ENCODE assay signal across 1 cellular context in genomic region chr12:32211066-32211768, GRCh38.
TF ChIP-seq lines count a peak whose summit lies in the region.

No MANE protein-coding gene starts in this region.

TF ChIP-seq in GM23338, 12 proteins besides CTCF, POLR2A, EP300 and RAD21 (continued from another document):
- TF ChIP-seq, protein P1, sequence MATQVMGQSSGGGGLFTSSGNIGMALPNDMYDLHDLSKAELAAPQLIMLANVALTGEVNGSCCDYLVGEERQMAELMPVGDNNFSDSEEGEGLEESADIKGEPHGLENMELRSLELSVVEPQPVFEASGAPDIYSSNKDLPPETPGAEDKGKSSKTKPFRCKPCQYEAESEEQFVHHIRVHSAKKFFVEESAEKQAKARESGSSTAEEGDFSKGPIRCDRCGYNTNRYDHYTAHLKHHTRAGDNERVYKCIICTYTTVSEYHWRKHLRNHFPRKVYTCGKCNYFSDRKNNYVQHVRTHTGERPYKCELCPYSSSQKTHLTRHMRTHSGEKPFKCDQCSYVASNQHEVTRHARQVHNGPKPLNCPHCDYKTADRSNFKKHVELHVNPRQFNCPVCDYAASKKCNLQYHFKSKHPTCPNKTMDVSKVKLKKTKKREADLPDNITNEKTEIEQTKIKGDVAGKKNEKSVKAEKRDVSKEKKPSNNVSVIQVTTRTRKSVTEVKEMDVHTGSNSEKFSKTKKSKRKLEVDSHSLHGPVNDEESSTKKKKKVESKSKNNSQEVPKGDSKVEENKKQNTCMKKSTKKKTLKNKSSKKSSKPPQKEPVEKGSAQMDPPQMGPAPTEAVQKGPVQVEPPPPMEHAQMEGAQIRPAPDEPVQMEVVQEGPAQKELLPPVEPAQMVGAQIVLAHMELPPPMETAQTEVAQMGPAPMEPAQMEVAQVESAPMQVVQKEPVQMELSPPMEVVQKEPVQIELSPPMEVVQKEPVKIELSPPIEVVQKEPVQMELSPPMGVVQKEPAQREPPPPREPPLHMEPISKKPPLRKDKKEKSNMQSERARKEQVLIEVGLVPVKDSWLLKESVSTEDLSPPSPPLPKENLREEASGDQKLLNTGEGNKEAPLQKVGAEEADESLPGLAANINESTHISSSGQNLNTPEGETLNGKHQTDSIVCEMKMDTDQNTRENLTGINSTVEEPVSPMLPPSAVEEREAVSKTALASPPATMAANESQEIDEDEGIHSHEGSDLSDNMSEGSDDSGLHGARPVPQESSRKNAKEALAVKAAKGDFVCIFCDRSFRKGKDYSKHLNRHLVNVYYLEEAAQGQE (IDR thresholded peaks at IDR 0.05; ENCODE audit: unreplicated experiment), result no peak
- TF ChIP-seq, protein P2, sequence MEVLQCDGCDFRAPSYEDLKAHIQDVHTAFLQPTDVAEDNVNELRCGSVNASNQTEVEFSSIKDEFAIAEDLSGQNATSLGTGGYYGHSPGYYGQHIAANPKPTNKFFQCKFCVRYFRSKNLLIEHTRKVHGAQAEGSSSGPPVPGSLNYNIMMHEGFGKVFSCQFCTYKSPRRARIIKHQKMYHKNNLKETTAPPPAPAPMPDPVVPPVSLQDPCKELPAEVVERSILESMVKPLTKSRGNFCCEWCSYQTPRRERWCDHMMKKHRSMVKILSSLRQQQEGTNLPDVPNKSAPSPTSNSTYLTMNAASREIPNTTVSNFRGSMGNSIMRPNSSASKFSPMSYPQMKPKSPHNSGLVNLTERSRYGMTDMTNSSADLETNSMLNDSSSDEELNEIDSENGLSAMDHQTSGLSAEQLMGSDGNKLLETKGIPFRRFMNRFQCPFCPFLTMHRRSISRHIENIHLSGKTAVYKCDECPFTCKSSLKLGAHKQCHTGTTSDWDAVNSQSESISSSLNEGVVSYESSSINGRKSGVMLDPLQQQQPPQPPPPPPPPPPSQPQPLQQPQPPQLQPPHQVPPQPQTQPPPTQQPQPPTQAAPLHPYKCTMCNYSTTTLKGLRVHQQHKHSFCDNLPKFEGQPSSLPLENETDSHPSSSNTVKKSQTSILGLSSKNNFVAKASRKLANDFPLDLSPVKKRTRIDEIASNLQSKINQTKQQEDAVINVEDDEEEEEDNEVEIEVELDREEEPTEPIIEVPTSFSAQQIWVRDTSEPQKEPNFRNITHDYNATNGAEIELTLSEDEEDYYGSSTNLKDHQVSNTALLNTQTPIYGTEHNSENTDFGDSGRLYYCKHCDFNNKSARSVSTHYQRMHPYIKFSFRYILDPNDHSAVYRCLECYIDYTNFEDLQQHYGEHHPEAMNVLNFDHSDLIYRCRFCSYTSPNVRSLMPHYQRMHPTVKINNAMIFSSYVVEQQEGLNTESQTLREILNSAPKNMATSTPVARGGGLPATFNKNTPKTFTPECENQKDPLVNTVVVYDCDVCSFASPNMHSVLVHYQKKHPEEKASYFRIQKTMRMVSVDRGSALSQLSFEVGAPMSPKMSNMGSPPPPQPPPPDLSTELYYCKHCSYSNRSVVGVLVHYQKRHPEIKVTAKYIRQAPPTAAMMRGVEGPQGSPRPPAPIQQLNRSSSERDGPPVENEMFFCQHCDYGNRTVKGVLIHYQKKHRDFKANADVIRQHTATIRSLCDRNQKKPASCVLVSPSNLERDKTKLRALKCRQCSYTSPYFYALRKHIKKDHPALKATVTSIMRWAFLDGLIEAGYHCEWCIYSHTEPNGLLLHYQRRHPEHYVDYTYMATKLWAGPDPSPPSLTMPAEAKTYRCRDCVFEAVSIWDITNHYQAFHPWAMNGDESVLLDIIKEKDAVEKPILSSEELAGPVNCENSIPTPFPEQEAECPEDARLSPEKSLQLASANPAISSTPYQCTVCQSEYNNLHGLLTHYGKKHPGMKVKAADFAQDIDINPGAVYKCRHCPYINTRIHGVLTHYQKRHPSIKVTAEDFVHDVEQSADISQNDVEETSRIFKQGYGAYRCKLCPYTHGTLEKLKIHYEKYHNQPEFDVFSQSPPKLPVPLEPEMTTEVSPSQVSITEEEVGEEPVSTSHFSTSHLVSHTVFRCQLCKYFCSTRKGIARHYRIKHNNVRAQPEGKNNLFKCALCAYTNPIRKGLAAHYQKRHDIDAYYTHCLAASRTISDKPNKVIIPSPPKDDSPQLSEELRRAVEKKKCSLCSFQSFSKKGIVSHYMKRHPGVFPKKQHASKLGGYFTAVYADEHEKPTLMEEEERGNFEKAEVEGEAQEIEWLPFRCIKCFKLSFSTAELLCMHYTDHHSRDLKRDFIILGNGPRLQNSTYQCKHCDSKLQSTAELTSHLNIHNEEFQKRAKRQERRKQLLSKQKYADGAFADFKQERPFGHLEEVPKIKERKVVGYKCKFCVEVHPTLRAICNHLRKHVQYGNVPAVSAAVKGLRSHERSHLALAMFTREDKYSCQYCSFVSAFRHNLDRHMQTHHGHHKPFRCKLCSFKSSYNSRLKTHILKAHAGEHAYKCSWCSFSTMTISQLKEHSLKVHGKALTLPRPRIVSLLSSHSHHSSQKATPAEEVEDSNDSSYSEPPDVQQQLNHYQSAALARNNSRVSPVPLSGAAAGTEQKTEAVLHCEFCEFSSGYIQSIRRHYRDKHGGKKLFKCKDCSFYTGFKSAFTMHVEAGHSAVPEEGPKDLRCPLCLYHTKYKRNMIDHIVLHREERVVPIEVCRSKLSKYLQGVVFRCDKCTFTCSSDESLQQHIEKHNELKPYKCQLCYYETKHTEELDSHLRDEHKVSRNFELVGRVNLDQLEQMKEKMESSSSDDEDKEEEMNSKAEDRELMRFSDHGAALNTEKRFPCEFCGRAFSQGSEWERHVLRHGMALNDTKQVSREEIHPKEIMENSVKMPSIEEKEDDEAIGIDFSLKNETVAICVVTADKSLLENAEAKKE (CRISPR knock-in tag; IDR thresholded peaks at IDR 0.05), result no peak
- TF ChIP-seq ZNF114 (CRISPR knock-in tag; IDR thresholded peaks at IDR 0.05), result no peak
- no peak for TF ChIP-seq STAT1 (IDR thresholded peaks at IDR 0.05; ENCODE audit: unreplicated experiment)
- no peak for TF ChIP-seq JUNB (IDR thresholded peaks at IDR 0.05; ENCODE audit: unreplicated experiment)
